23 cellular contexts compared by ENCODE assay signal in genomic region chr5:98397081-98397480, GRCh38.
DNase-seq lines count a peak whose midpoint lies in the region; ATAC-seq and TF ChIP-seq lines count a peak whose summit lies in the region.
"Had no signal": no experiment of that assay in that cellular context is flagged by ENCODE, and none has a peak within 500 bp of the region (broad histone marks: within the 10 kb centered on the region; RNA-seq: fewer than 3 reads in every experiment).

No MANE protein-coding gene starts in this region.

- intact Hi-C loops in A673 (cut with micrococcal nuclease; ENCODE audit: unreplicated experiment) = no loop called here

- no peaks in the 10 kb centered on the region for H3K4me1 ChIP-seq in A673 (ENCODE audit: insufficient read depth, low read length, poor library complexity, severe bottlenecking)
- H3K4me1 ChIP-seq: HAP-1, spleen had no signal

- no peaks in the 10 kb centered on the region for H3K36me3 Mint-ChIP-seq in activated naive CD8-positive, alpha-beta T cell treated with anti-CD3 and anti-CD28 coated beads, Interleukin-2, amount 50 U/mL, for 24 hours (ENCODE audit: low read depth)
- H3K36me3 Mint-ChIP-seq: brain, type B pancreatic cell had no signal

- H3K27me3 ChIP-seq in A673 (replicated peaks; ENCODE audit: insufficient read depth, low read depth, low read length, poor library complexity) = no peaks in the 10 kb centered on the region
- H3K27me3 ChIP-seq: spleen had no signal

- no peaks in the 10 kb centered on the region for H3K9me3 ChIP-seq in A673 (ENCODE audit: low read depth, low read length, poor library complexity, severe bottlenecking)
- H3K9me3 ChIP-seq: HAP-1, spleen had no signal

- H3K27ac Mint-ChIP-seq in activated naive CD8-positive, alpha-beta T cell treated with anti-CD3 and anti-CD28 coated beads, Interleukin-2, amount 50 U/mL, for 24 hours = no peak overlapping the region
- H3K27ac Mint-ChIP-seq: brain; dendritic cell treated with granulocyte-macrophage colony-stimulating factor and Interleukin-4, amounts not matched to agents 40 ng/mL and 50 ng/mL, for 4 days; stimulated activated naive CD8-positive, alpha-beta T cell treated with anti-CD3 and anti-CD28 coated beads, Interleukin-15, amount 100 ng/mL, for 72 hours; type B pancreatic cell had no signal

- CTCF ChIA-PET in A673 (lab: Charles Lee) = no interaction called here

- TF ChIP-seq CTCF in A673 (conservative IDR thresholded peaks at IDR 0.05; ENCODE audit: low read depth, low read length) (no peak), cardiac fibroblast (IDR thresholded peaks at IDR 0.05; ENCODE audit: low read depth, low read length) (no peak), foreskin fibroblast (IDR thresholded peaks at IDR 0.05; ENCODE audit: low read depth, low read length) (no peak)

- H3K36me3 ChIP-seq in A673 (ENCODE audit: insufficient read depth, low read length, poor library complexity, severe bottlenecking) = no peaks in the 10 kb centered on the region
- H3K36me3 ChIP-seq: HAP-1, spleen had no signal

- no peak overlapping the region for H3K27ac ChIP-seq in A673 (ENCODE audit: low read depth, low read length, poor library complexity, severe bottlenecking)
- H3K27ac ChIP-seq: spleen had no signal

- H3K4me3 ChIP-seq in A673 (ENCODE audit: low read depth, low read length, poor library complexity, severe bottlenecking) (no peak overlapping the region), cardiac fibroblast (replicated peaks in 1 of 2; ENCODE audit: low read depth in 2 of 2, low read length in 2 of 2) (no peak overlapping the region), foreskin fibroblast (ENCODE audit: low read depth in 1 of 2, low read length in 2 of 2) (no peak overlapping the region)
- H3K4me3 ChIP-seq: HAP-1, spleen had no signal

- no peak for ATAC-seq in activated naive CD8-positive, alpha-beta T cell treated with anti-CD3 and anti-CD28 coated beads, Interleukin-2, amount 50 U/mL, for 24 hours
- ATAC-seq in HG02938 (IDR thresholded peaks at IDR 0.05; ENCODE audit: unreplicated experiment) (no peak), GM21529 (IDR thresholded peaks at IDR 0.05; ENCODE audit: unreplicated experiment) (no peak)
- ATAC-seq: left ventricle myocardium superior; stimulated activated naive CD8-positive, alpha-beta T cell treated with anti-CD3 and anti-CD28 coated beads, Interleukin-15, amount 100 ng/mL, for 72 hours had no signal

- no peak overlapping the region for H3K4me3 Mint-ChIP-seq in activated naive CD8-positive, alpha-beta T cell treated with anti-CD3 and anti-CD28 coated beads, Interleukin-2, amount 50 U/mL, for 24 hours
- H3K4me3 Mint-ChIP-seq: brain; dendritic cell treated with granulocyte-macrophage colony-stimulating factor and Interleukin-4, amounts not matched to agents 40 ng/mL and 50 ng/mL, for 4 days; neural crest cell; stimulated activated naive CD8-positive, alpha-beta T cell treated with anti-CD3 and anti-CD28 coated beads, Interleukin-15, amount 100 ng/mL, for 72 hours; type B pancreatic cell had no signal

- H3K27me3 Mint-ChIP-seq in activated naive CD8-positive, alpha-beta T cell treated with anti-CD3 and anti-CD28 coated beads, Interleukin-2, amount 50 U/mL, for 24 hours = peaks cover 3% of the 10 kb centered on the region
- H3K27me3 Mint-ChIP-seq: dendritic cell treated with granulocyte-macrophage colony-stimulating factor and Interleukin-4, amounts not matched to agents 40 ng/mL and 50 ng/mL, for 4 days; type B pancreatic cell had no signal

- POLR2A ChIA-PET in A673 (lab: Charles Lee; ENCODE audit: low non-redundant PET) = no interaction called here

- BruUV-seq in A673 (replicated peaks; lab: Mats Ljungman, UMichigan) = no TSS peak

- H3K9me3 Mint-ChIP-seq in activated naive CD8-positive, alpha-beta T cell treated with anti-CD3 and anti-CD28 coated beads, Interleukin-2, amount 50 U/mL, for 24 hours = no peaks in the 10 kb centered on the region
- H3K9me3 Mint-ChIP-seq: stimulated activated naive CD8-positive, alpha-beta T cell treated with anti-CD3 and anti-CD28 coated beads, Interleukin-15, amount 100 ng/mL, for 72 hours; type B pancreatic cell had no signal

- no peaks in the 10 kb centered on the region for H3K4me1 Mint-ChIP-seq in activated naive CD8-positive, alpha-beta T cell treated with anti-CD3 and anti-CD28 coated beads, Interleukin-2, amount 50 U/mL, for 24 hours
- H3K4me1 Mint-ChIP-seq: stimulated activated naive CD8-positive, alpha-beta T cell treated with anti-CD3 and anti-CD28 coated beads, Interleukin-15, amount 100 ng/mL, for 72 hours had no signal

- peak; percentile 1 for DNase-seq in A673 (ENCODE audit: low spot score)
- DNase-seq in GM04504 (ENCODE audit: low read depth) = peak; percentile 84
- peak; percentile 46 to 82 for DNase-seq in cardiac fibroblast (ENCODE audit: low read depth in 2 of 2)
- DNase-seq in foreskin fibroblast = peak; percentile 83 to 91
- no peak for DNase-seq in ecto neural progenitor cell (ENCODE audit: low spot score)
- DNase-seq in activated naive CD8-positive, alpha-beta T cell treated with anti-CD3 and anti-CD28 coated beads, Interleukin-2, amount 50 U/mL, for 24 hours = no peak
- DNase-seq: 8988T; activated naive CD4-positive, alpha-beta T cell treated with anti-CD3 and anti-CD28 coated beads, Interleukin-2, amount 50 U/mL, for 16 hours; GF-D8; left ventricle myocardium superior; NCI-H1092 treated with DMSO at 0.1 percent for 48 hours; NCI-H2081; SHP77 treated with DMSO at 0.1 percent for 48 hours; spleen; stimulated activated CD4-positive, alpha-beta T cell treated with anti-CD3 and anti-CD28 coated beads, Interleukin-4, amount 100 ng/mL, for 4 hours; stimulated activated naive CD8-positive, alpha-beta T cell treated with anti-CD3 and anti-CD28 coated beads, Interleukin-15, amount 100 ng/mL, for 72 hours had no signal

Comparison
In these comparisons a context has a peak if more than half of its experiments do, and no peak if none do; other contexts are left out.
1. DNase-seq: peak in A673 (single experiment), GM04504 (single experiment), cardiac fibroblast (2 of 2) and foreskin fibroblast (2 of 2); none in ecto neural progenitor cell (single experiment) and activated naive CD8-positive, alpha-beta T cell treated with anti-CD3 and anti-CD28 coated beads, Interleukin-2, amount 50 U/mL, for 24 hours (single experiment).